In the genomic region with DNA sequence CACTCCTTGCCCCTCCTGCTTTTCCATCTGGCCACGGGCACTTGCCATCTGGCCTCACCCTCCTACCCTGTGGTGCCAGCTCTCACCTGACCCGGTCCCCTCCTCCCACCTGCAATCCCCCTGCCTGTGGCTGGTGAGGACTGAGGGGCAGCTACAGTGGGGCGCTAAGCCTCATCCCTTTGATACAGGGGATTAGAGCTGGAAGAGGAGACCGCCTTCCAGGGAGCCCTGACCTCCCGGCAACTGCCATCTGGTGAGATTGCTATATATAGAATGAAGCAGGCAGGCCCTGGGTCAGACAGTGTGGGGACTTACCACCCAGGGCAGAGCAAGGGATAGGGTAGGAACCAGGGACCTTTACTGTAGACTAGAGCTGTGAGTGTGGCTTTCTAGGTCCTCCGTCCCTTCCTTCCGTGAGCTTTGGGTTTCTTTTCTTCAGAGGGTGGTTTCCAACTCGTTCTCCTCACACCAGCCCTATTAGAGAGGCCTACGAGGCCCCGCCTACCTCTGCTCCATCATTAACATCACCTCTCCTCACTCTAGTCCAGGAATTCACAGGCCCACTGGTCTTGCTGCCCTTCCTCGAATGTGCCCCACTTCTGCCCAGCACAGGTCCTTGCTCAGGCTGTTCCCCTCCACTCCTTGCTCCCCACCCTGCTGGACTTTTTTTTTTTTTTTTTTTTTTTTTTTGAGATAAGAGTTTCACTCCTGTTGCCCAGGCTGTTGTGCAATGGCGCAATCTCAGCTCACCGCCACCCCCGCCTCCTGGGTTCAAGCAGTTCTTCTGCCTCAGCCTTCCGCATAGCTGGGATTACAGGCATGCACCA, we compare ENCODE assay signal across 1 cellular context.
TF ChIP-seq lines count a peak whose summit lies in the region.

No MANE protein-coding gene starts in this region.

TF ChIP-seq in K562, 482 proteins besides CTCF, POLR2A, EP300 and RAD21 (continues in another document):
- TF ChIP-seq BACH1 (tag; IDR thresholded peaks at IDR 0.05) (no peak), ETV6 (IDR thresholded peaks at IDR 0.05; ENCODE audit: borderline replicate concordance in 1 of 2, low read depth in 2 of 2, low read length in 1 of 2) (no peak), ETV6 (CRISPR knock-in tag; IDR thresholded peaks at IDR 0.05; ENCODE audit: borderline replicate concordance) (no peak), OTX1 (CRISPR knock-in tag; IDR thresholded peaks at IDR 0.05) (no peak), ZSCAN29 (IDR thresholded peaks at IDR 0.05) (no peak), ZNF644 (tag; IDR thresholded peaks at IDR 0.05; ENCODE audit: low read depth) (no peak), HDAC1 (IDR thresholded peaks at IDR 0.05) (0 out of 4 replicates have a peak, but pooled peaks of 1 of the 2 experiments have one; percentile 14), MCM7 (IDR thresholded peaks at IDR 0.05) (no peak), SMARCA5 (IDR thresholded peaks at IDR 0.05) (no peak), ZNF41 (CRISPR knock-in tag; conservative IDR thresholded peaks at IDR 0.05) (no peak), TAF15 (IDR thresholded peaks at IDR 0.05; ENCODE audit: low read depth, low read length) (no peak), ZNF507 (tag; conservative IDR thresholded peaks at IDR 0.05) (no peak), KAT7 (CRISPR knock-in tag; IDR thresholded peaks at IDR 0.05; ENCODE audit: borderline replicate concordance) (no peak), EGR1 (conservative IDR thresholded peaks at IDR 0.05) (peak; percentile 36), EZH2 (IDR thresholded peaks at IDR 0.05; ENCODE audit: borderline replicate concordance, low read depth, low read length) (no peak), GTF2A2 (tag; IDR thresholded peaks at IDR 0.05) (no peak), BRF1 (IDR thresholded peaks at IDR 0.05; ENCODE audit: borderline replicate concordance, extremely low read depth, insufficient read length) (no peak), POLR2AphosphoS2 (IDR thresholded peaks at IDR 0.05; ENCODE audit: low read length) (no peak), NR4A1 (CRISPR knock-in tag; IDR thresholded peaks at IDR 0.05) (no peak), NR4A1 (tag; IDR thresholded peaks at IDR 0.05) (no peak), TCF7L2 (IDR thresholded peaks at IDR 0.05; ENCODE audit: low read depth, low read length) (no peak), HDAC6 (IDR thresholded peaks at IDR 0.05; ENCODE audit: low read depth, low read length) (no peak), TRIM28 (IDR thresholded peaks at IDR 0.05) (no peak), ZNF384 (IDR thresholded peaks at IDR 0.05; ENCODE audit: low read depth, low read length) (peak; percentile 60), ZNF583 (CRISPR knock-in tag; IDR thresholded peaks at IDR 0.05) (no peak), MAFF (IDR thresholded peaks at IDR 0.05; ENCODE audit: low read length) (no peak), KLF10 (CRISPR knock-in tag; IDR thresholded peaks at IDR 0.05) (no peak)
- TF ChIP-seq, protein P1, sequence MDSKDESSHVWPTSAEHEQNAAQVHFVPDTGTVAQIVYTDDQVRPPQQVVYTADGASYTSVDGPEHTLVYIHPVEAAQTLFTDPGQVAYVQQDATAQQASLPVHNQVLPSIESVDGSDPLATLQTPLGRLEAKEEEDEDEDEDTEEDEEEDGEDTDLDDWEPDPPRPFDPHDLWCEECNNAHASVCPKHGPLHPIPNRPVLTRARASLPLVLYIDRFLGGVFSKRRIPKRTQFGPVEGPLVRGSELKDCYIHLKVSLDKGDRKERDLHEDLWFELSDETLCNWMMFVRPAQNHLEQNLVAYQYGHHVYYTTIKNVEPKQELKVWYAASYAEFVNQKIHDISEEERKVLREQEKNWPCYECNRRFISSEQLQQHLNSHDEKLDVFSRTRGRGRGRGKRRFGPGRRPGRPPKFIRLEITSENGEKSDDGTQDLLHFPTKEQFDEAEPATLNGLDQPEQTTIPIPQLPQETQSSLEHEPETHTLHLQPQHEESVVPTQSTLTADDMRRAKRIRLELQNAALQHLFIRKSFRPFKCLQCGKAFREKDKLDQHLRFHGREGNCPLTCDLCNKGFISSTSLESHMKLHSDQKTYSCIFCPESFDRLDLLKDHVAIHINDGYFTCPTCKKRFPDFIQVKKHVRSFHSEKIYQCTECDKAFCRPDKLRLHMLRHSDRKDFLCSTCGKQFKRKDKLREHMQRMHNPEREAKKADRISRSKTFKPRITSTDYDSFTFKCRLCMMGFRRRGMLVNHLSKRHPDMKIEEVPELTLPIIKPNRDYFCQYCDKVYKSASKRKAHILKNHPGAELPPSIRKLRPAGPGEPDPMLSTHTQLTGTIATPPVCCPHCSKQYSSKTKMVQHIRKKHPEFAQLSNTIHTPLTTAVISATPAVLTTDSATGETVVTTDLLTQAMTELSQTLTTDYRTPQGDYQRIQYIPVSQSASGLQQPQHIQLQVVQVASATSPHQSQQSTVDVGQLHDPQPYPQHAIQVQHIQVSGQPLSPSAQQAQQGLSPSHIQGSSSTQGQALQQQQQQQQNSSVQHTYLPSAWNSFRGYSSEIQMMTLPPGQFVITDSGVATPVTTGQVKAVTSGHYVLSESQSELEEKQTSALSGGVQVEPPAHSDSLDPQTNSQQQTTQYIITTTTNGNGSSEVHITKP (IDR thresholded peaks at IDR 0.05; ENCODE audit: partially characterized antibody) = no peak
- TF ChIP-seq, protein P2, sequence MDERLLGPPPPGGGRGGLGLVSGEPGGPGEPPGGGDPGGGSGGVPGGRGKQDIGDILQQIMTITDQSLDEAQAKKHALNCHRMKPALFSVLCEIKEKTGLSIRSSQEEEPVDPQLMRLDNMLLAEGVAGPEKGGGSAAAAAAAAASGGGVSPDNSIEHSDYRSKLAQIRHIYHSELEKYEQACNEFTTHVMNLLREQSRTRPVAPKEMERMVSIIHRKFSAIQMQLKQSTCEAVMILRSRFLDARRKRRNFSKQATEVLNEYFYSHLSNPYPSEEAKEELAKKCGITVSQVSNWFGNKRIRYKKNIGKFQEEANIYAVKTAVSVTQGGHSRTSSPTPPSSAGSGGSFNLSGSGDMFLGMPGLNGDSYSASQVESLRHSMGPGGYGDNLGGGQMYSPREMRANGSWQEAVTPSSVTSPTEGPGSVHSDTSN (CRISPR knock-in tag; IDR thresholded peaks at IDR 0.05; ENCODE audit: low read depth) = no peak
- TF ChIP-seq, protein P2 (tag; conservative IDR thresholded peaks at IDR 0.05; ENCODE audit: low read depth) = no peak
- TF ChIP-seq, protein P3, sequence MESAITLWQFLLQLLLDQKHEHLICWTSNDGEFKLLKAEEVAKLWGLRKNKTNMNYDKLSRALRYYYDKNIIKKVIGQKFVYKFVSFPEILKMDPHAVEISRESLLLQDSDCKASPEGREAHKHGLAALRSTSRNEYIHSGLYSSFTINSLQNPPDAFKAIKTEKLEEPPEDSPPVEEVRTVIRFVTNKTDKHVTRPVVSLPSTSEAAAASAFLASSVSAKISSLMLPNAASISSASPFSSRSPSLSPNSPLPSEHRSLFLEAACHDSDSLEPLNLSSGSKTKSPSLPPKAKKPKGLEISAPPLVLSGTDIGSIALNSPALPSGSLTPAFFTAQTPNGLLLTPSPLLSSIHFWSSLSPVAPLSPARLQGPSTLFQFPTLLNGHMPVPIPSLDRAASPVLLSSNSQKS (CRISPR knock-in tag; IDR thresholded peaks at IDR 0.05) = no peak
- TF ChIP-seq, protein P4, sequence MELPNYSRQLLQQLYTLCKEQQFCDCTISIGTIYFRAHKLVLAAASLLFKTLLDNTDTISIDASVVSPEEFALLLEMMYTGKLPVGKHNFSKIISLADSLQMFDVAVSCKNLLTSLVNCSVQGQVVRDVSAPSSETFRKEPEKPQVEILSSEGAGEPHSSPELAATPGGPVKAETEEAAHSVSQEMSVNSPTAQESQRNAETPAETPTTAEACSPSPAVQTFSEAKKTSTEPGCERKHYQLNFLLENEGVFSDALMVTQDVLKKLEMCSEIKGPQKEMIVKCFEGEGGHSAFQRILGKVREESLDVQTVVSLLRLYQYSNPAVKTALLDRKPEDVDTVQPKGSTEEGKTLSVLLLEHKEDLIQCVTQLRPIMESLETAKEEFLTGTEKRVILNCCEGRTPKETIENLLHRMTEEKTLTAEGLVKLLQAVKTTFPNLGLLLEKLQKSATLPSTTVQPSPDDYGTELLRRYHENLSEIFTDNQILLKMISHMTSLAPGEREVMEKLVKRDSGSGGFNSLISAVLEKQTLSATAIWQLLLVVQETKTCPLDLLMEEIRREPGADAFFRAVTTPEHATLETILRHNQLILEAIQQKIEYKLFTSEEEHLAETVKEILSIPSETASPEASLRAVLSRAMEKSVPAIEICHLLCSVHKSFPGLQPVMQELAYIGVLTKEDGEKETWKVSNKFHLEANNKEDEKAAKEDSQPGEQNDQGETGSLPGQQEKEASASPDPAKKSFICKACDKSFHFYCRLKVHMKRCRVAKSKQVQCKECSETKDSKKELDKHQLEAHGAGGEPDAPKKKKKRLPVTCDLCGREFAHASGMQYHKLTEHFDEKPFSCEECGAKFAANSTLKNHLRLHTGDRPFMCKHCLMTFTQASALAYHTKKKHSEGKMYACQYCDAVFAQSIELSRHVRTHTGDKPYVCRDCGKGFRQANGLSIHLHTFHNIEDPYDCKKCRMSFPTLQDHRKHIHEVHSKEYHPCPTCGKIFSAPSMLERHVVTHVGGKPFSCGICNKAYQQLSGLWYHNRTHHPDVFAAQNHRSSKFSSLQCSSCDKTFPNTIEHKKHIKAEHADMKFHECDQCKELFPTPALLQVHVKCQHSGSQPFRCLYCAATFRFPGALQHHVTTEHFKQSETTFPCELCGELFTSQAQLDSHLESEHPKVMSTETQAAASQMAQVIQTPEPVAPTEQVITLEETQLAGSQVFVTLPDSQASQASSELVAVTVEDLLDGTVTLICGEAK (IDR thresholded peaks at IDR 0.05) = no peak
- TF ChIP-seq, protein P4 (CRISPR knock-in tag; IDR thresholded peaks at IDR 0.05) = no peak
- TF ChIP-seq, protein P5, sequence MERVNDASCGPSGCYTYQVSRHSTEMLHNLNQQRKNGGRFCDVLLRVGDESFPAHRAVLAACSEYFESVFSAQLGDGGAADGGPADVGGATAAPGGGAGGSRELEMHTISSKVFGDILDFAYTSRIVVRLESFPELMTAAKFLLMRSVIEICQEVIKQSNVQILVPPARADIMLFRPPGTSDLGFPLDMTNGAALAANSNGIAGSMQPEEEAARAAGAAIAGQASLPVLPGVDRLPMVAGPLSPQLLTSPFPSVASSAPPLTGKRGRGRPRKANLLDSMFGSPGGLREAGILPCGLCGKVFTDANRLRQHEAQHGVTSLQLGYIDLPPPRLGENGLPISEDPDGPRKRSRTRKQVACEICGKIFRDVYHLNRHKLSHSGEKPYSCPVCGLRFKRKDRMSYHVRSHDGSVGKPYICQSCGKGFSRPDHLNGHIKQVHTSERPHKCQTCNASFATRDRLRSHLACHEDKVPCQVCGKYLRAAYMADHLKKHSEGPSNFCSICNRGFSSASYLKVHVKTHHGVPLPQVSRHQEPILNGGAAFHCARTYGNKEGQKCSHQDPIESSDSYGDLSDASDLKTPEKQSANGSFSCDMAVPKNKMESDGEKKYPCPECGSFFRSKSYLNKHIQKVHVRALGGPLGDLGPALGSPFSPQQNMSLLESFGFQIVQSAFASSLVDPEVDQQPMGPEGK (CRISPR knock-in tag; IDR thresholded peaks at IDR 0.05; ENCODE audit: borderline replicate concordance) = no peak
- TF ChIP-seq, protein P6, sequence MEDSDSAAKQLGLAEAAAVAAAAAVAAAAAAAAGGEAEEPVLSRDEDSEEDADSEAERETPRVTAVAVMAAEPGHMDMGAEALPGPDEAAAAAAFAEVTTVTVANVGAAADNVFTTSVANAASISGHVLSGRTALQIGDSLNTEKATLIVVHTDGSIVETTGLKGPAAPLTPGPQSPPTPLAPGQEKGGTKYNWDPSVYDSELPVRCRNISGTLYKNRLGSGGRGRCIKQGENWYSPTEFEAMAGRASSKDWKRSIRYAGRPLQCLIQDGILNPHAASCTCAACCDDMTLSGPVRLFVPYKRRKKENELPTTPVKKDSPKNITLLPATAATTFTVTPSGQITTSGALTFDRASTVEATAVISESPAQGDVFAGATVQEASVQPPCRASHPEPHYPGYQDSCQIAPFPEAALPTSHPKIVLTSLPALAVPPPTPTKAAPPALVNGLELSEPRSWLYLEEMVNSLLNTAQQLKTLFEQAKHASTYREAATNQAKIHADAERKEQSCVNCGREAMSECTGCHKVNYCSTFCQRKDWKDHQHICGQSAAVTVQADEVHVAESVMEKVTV (CRISPR knock-in tag; IDR thresholded peaks at IDR 0.05) = no peak
